Comparison of ENCODE assay signal across 1 cellular context in genomic region chr5:119355244-119355635, GRCh38.
A peak's percentile ranks its signal among the peaks of the same experiment; 100 is the strongest.
TF ChIP-seq lines count a peak whose summit lies in the region.

No MANE protein-coding gene starts in this region.

TF ChIP-seq in WTC11, 78 proteins besides CTCF, POLR2A, EP300 and RAD21 (continued from another document):
- TF ChIP-seq E2F1 (CRISPR knock-in tag; IDR thresholded peaks at IDR 0.05) (no peak), PRDM15 (CRISPR knock-in tag; IDR thresholded peaks at IDR 0.05) (0 out of 2 replicates have a peak, but pooled peaks have one; percentile 41), PREB (CRISPR knock-in tag; IDR thresholded peaks at IDR 0.05; ENCODE audit: borderline replicate concordance) (no peak)
